21 cellular contexts compared by ENCODE assay signal in genomic region chr4:77451530-77451929, GRCh38.
"Had no signal": no experiment of that assay in that cellular context is flagged by ENCODE, and none has a peak within 500 bp of the region (broad histone marks: within the 10 kb centered on the region; RNA-seq: fewer than 3 reads in every experiment).

No MANE protein-coding gene starts in this region.

- H3K4me3 ChIP-seq: cardiac muscle cell, ovary, prostate gland, right atrium auricular region, thyroid gland, upper lobe of right lung had no signal

- H3K27me3 Mint-ChIP-seq: activated naive CD8-positive, alpha-beta T cell treated with anti-CD3 and anti-CD28 coated beads for 36 hours had no signal

- DNase-seq: activated CD4-positive, alpha-beta T cell treated with anti-CD3 and anti-CD28 coated beads, Interleukin-2, amount 50 U/mL, for 4 hours; activated CD8-positive, alpha-beta memory T cell treated with anti-CD3 and anti-CD28 coated beads for 24 hours; activated CD8-positive, alpha-beta memory T cell treated with anti-CD3 and anti-CD28 coated beads, Interleukin-2, amount 50 U/mL, for 4 hours; activated naive CD4-positive, alpha-beta T cell treated with Interleukin-2 at 50 U/mL for 16 hours; activated naive CD8-positive, alpha-beta T cell treated with anti-CD3 and anti-CD28 coated beads for 36 hours; activated T-cell treated with anti-CD3 and anti-CD28 coated beads, Interleukin-2, amount 50 U/mL, for 24 hours; amniotic stem cell; cortex of kidney; hypothalamus; left cardiac atrium; ovary; stimulated activated CD4-positive, alpha-beta T cell treated with anti-CD3 and anti-CD28 coated beads, Interleukin-4, amount 100 ng/mL, for 24 hours; stimulated activated naive CD8-positive, alpha-beta T cell treated with anti-CD3 and anti-CD28 coated beads, Interleukin-15, Interleukin-2, amounts not matched to agents 100 U/mL and 50 U/mL, for 24 hours; T-helper 9 cell; thyroid gland; upper lobe of right lung had no signal

- H3K4me1 Mint-ChIP-seq: activated naive CD8-positive, alpha-beta T cell treated with anti-CD3 and anti-CD28 coated beads for 36 hours; memory B cell had no signal

- H3K36me3 Mint-ChIP-seq: activated naive CD8-positive, alpha-beta T cell treated with anti-CD3 and anti-CD28 coated beads for 36 hours had no signal

- H3K4me3 Mint-ChIP-seq: activated naive CD8-positive, alpha-beta T cell treated with anti-CD3 and anti-CD28 coated beads for 36 hours; activated T-cell treated with anti-CD3 and anti-CD28 coated beads, Interleukin-2, amount 50 U/mL, for 24 hours; memory B cell; nephron had no signal

- ATAC-seq: left cardiac atrium; stimulated activated naive CD8-positive, alpha-beta T cell treated with anti-CD3 and anti-CD28 coated beads, Interleukin-15, Interleukin-2, amounts not matched to agents 100 U/mL and 50 U/mL, for 24 hours; upper lobe of right lung had no signal

- H3K9me3 Mint-ChIP-seq: activated naive CD8-positive, alpha-beta T cell treated with anti-CD3 and anti-CD28 coated beads for 36 hours; activated T-cell treated with anti-CD3 and anti-CD28 coated beads, Interleukin-2, amount 50 U/mL, for 24 hours; nephron had no signal
